ENCODE assay signal across 29 cellular contexts in genomic region chr7:39892361-39892760, GRCh38.
"Had no signal": no experiment of that assay in that cellular context is flagged by ENCODE, and none has a peak within 500 bp of the region (broad histone marks: within the 10 kb centered on the region; RNA-seq: fewer than 3 reads in every experiment).

No MANE protein-coding gene starts in this region.

- H3K4me1 Mint-ChIP-seq: activated B cell treated with CpG ODN at 0.5 μM for 24 hours; activated CD8-positive, alpha-beta memory T cell treated with anti-CD3 and anti-CD28 coated beads, Interleukin-2, amount 10 ng/mL, durations not matched to agents 7 days and 5 days; brain had no signal

- ATAC-seq: activated CD8-positive, alpha-beta memory T cell treated with anti-CD3 and anti-CD28 coated beads, Interleukin-2, amount 10 ng/mL, durations not matched to agents 7 days and 5 days; T-cell had no signal

- H3K27ac ChIP-seq: cardiac muscle cell, SK-N-MC had no signal

- H3K27ac Mint-ChIP-seq: activated B cell treated with CpG ODN at 0.5 μM for 24 hours; activated CD4-positive, alpha-beta T cell treated with anti-CD3 and anti-CD28 coated beads, Interleukin-2, amount 10 ng/mL, durations not matched to agents 24 days and 14 days; activated CD8-positive, alpha-beta memory T cell treated with anti-CD3 and anti-CD28 coated beads, Interleukin-2, amount 10 ng/mL, durations not matched to agents 7 days and 5 days; activated naive CD8-positive, alpha-beta T cell; activated T-cell treated with anti-CD3 and anti-CD28 coated beads, Interleukin-2, amount 50 U/mL, for 24 hours; activated T-helper 1 cell treated with anti-CD3 and anti-CD28 coated beads, Interleukin-12 subunit alpha, Interleukin-12 subunit beta, Interleukin-2, Interleukin-4 antibody, amounts not matched to agents 30 ng/mL and 10 ng/mL and 1 ng/mL, durations not matched to agents 14 hours and 24 hours and 36 hours; brain; T-cell had no signal

- DNase-seq: activated B cell treated with CpG ODN at 0.5 μM for 24 hours; activated CD4-positive, alpha-beta T cell treated with anti-CD3 and anti-CD28 coated beads for 1 hour; activated CD4-positive, alpha-beta T cell treated with anti-CD3 and anti-CD28 coated beads, Interleukin-2, amount 10 ng/mL, durations not matched to agents 24 days and 14 days; activated CD4-positive, alpha-beta T cell treated with anti-CD3 and anti-CD28 coated beads, Interleukin-2, amount 50 U/mL, for 48 hours; activated CD8-positive, alpha-beta memory T cell treated with anti-CD3 and anti-CD28 coated beads, Interleukin-2, amount 10 ng/mL, durations not matched to agents 7 days and 5 days; activated effector memory CD4-positive, alpha-beta T cell treated with Interleukin-2 at 50 U/mL for 16 hours; activated naive CD4-positive, alpha-beta T cell; activated T-cell treated with anti-CD3 and anti-CD28 coated beads, Interleukin-2, amount 50 U/mL, for 24 hours; amygdala; KG1; NCI-H1092; NCI-H1417; NCI-H1930; NCI-H2107; NCI-H2171 treated with DMSO at 0.1 percent for 48 hours; NCI-H226; NCI-H510A; NCI-H526 treated with DMSO at 0.1 percent for 48 hours; NCI-H82; OCI-M1; SHP77 treated with DMSO at 0.1 percent for 48 hours; T-cell; T-helper 2 cell; T1000 had no signal

- H3K27me3 Mint-ChIP-seq: activated naive CD8-positive, alpha-beta T cell had no signal

- H3K36me3 Mint-ChIP-seq: activated CD8-positive, alpha-beta memory T cell treated with anti-CD3 and anti-CD28 coated beads, Interleukin-2, amount 10 ng/mL, durations not matched to agents 7 days and 5 days; activated naive CD8-positive, alpha-beta T cell; brain; T-cell had no signal

- H3K4me3 ChIP-seq: cardiac muscle cell, SK-N-MC had no signal

- H3K36me3 ChIP-seq: cardiac muscle cell had no signal

- H3K9me3 Mint-ChIP-seq: activated B cell treated with CpG ODN at 0.5 μM for 24 hours; activated CD4-positive, alpha-beta T cell treated with anti-CD3 and anti-CD28 coated beads, Interleukin-2, amount 10 ng/mL, durations not matched to agents 24 days and 14 days; activated T-cell treated with anti-CD3 and anti-CD28 coated beads, Interleukin-2, amount 50 U/mL, for 24 hours; activated T-helper 1 cell treated with anti-CD3 and anti-CD28 coated beads, Interleukin-12 subunit alpha, Interleukin-12 subunit beta, Interleukin-2, Interleukin-4 antibody, amounts not matched to agents 30 ng/mL and 10 ng/mL and 1 ng/mL, durations not matched to agents 14 hours and 24 hours and 36 hours; brain; T-cell had no signal

- H3K4me3 Mint-ChIP-seq: activated B cell treated with CpG ODN at 0.5 μM for 24 hours; activated CD4-positive, alpha-beta T cell treated with anti-CD3 and anti-CD28 coated beads, Interleukin-2, amount 10 ng/mL, durations not matched to agents 24 days and 14 days; activated CD8-positive, alpha-beta memory T cell treated with anti-CD3 and anti-CD28 coated beads, Interleukin-2, amount 10 ng/mL, durations not matched to agents 7 days and 5 days; activated naive CD8-positive, alpha-beta T cell; activated T-cell treated with anti-CD3 and anti-CD28 coated beads, Interleukin-2, amount 50 U/mL, for 24 hours; activated T-helper 1 cell treated with anti-CD3 and anti-CD28 coated beads, Interleukin-12 subunit alpha, Interleukin-12 subunit beta, Interleukin-2, Interleukin-4 antibody, amounts not matched to agents 30 ng/mL and 10 ng/mL and 1 ng/mL, durations not matched to agents 14 hours and 24 hours and 36 hours; brain; T-cell had no signal

- H3K27me3 ChIP-seq: cardiac muscle cell had no signal
